ENCODE assay signal across 8 cellular contexts in genomic region chr10:25113231-25114035, GRCh38.
A peak's percentile ranks its signal among the peaks of the same experiment; 100 is the strongest.
DNase-seq lines count a peak whose midpoint lies in the region; ATAC-seq, FAIRE-seq and TF ChIP-seq lines count a peak whose summit lies in the region.

No MANE protein-coding gene starts in this region.

- POLR2A ChIA-PET in HepG2 (lab: Yijun Ruan, JAX): no interaction called here

- peak; percentile 56 for FAIRE-seq in HepG2 (lab: Jason Lieb, UNC)

- peak in 13 of 14 donors; percentile 58 to 83 (median 75) for DNase-seq in C1 segment of cervical spinal cord (lab: John Stamatoyannopoulos, UW)
- peak; percentile 50 for DNase-seq in NCI-H2029 (lab: John Stamatoyannopoulos, UW)
- peak; percentile 9 for DNase-seq in T-helper 9 cell
- DNase-seq in dermis blood vessel endothelial cell: peak; percentile 80
- DNase-seq in HepG2 (ENCODE audit: low spot score): peak; percentile 57
- DNase-seq in stimulated activated CD4-positive, alpha-beta T cell treated with anti-CD3 and anti-CD28 coated beads, TNF-alpha, amount 100 ng/mL, for 48 hours (ENCODE audit: low read depth in 3 of 3): peak; percentile 17 to 27 (median 18)

- BruUV-seq in HepG2 (replicated peaks; lab: Mats Ljungman, UMichigan): no TSS peak

- TF ChIP-seq EP300 in HepG2 (IDR thresholded peaks at IDR 0.05; ENCODE audit: low read depth in 2 of 2, low read length in 2 of 2) (no peak), HepG2 (CRISPR knock-in tag; IDR thresholded peaks at IDR 0.05; ENCODE audit: borderline replicate concordance) (no peak)

- no peaks in the 10 kb centered on the region for H3K79me2 ChIP-seq in HepG2 (ENCODE audit: insufficient read depth, low read length)

- no peak overlapping the region; a peak in 1 of 6 replicates for H3K4me3 ChIP-seq in HepG2 (replicated peaks in 1 of 3; ENCODE audit: insufficient read depth in 1 of 3, low read depth in 2 of 3, low read length in 3 of 3)

- no peaks in the 10 kb centered on the region for H3K36me3 ChIP-seq in HepG2 (replicated peaks in 1 of 2; ENCODE audit: control insufficient read depth in 1 of 2, insufficient read depth in 2 of 2, low read length in 2 of 2)

- in situ Hi-C loops in HepG2 (cut with HindIII; ENCODE audit: extremely low pct_ligation_motif_present, low pct_unique_long_range_greater_than_20kb): loop anchor here (10.0 kb wide), 1 partner anchor 111 kb away; no protein-coding TSS in a partner anchor

- no peak for TF ChIP-seq POLR2A in HepG2 (IDR thresholded peaks at IDR 0.05; ENCODE audit: insufficient read depth in 1 of 2, low read depth in 2 of 2, low read length in 2 of 2)

- peak; percentile 43; the same call in 1 of the 2 replicates for TF ChIP-seq RAD21 in HepG2 (CRISPR knock-in tag; IDR thresholded peaks at IDR 0.05)

- intact Hi-C loops in HepG2 (cut with micrococcal nuclease; ENCODE audit: unreplicated experiment): loop anchor here (1.0 kb wide), 2 partner anchors 114 to 470 kb away; no protein-coding TSS in a partner anchor

- no peaks in the 10 kb centered on the region; a peak in 1 of 5 replicates for H3K27me3 ChIP-seq in HepG2 (ENCODE audit: control insufficient read depth in 1 of 2, insufficient read depth in 2 of 2, low read length in 2 of 2)

- no peak overlapping the region for H3K9ac ChIP-seq in HepG2 (ENCODE audit: insufficient read depth, low read depth, low read length)

- no peaks in the 10 kb centered on the region for H3K9me3 ChIP-seq in HepG2 (ENCODE audit: low read length)

- peaks cover 11% of the 10 kb centered on the region for H3K4me1 ChIP-seq in HepG2 (ENCODE audit: insufficient read depth, low read length)

- H2AFZ ChIP-seq in HepG2 (ENCODE audit: low read length): no peak overlapping the region

- H3K27ac ChIP-seq in HepG2 (ENCODE audit: extremely low read length, insufficient read depth, low read length): no peak overlapping the region

- CTCF ChIA-PET in HepG2 (lab: Yijun Ruan, JAX; ENCODE audit: low intra/inter-chr PET ratio, low total read pairs): interaction anchor here (2.2 kb wide), 1 partner anchor 113 kb away, joined by 12 read pairs; no protein-coding TSS in a partner anchor

- 9% methylated on average over 11 of the region's 13 CpGs for WGBS in HepG2 (ENCODE audit: low lambda C conversion rate)

- H3K4me2 ChIP-seq in HepG2 (ENCODE audit: low read depth, low read length): peak overlapping the region; percentile 55

- TF ChIP-seq CTCF in HepG2 (CRISPR knock-in tag; IDR thresholded peaks at IDR 0.05): peak; percentile 89

- peak; percentile 86 for ATAC-seq in GM18870 (IDR thresholded peaks at IDR 0.05; ENCODE audit: unreplicated experiment)
- ATAC-seq in HG03060 (IDR thresholded peaks at IDR 0.05; ENCODE audit: low read depth, unreplicated experiment): peak; percentile 67
- peak; percentile 99 for ATAC-seq in HepG2

- H4K20me1 ChIP-seq in HepG2 (ENCODE audit: insufficient read depth, low read length): no peaks in the 10 kb centered on the region

TF ChIP-seq in HepG2, 621 proteins besides CTCF, POLR2A, EP300 and RAD21 (continues in another document):
- TF ChIP-seq ZNF235 (CRISPR knock-in tag; IDR thresholded peaks at IDR 0.05; ENCODE audit: borderline replicate concordance) (no peak), XRCC5 (optimal IDR thresholded peaks at IDR 0.05; ENCODE audit: low read length) (peak; percentile 82), SOX5 (CRISPR knock-in tag; IDR thresholded peaks at IDR 0.05; ENCODE audit: borderline replicate concordance) (no peak), FOXA3 (CRISPR knock-in tag; IDR thresholded peaks at IDR 0.05) (no peak), KDM2A (CRISPR knock-in tag; IDR thresholded peaks at IDR 0.05; ENCODE audit: borderline replicate concordance, low read depth) (peak; percentile 42; the same call in 1 of the 2 replicates), ZNF569 (CRISPR knock-in tag; IDR thresholded peaks at IDR 0.05; ENCODE audit: borderline replicate concordance) (no peak), GLI4 (CRISPR knock-in tag; IDR thresholded peaks at IDR 0.05; ENCODE audit: borderline replicate concordance) (no peak), HMGXB4 (CRISPR knock-in tag; IDR thresholded peaks at IDR 0.05; ENCODE audit: borderline replicate concordance in 1 of 2, low read depth in 1 of 2) (0 out of 4 replicates have a peak, but pooled peaks have one; percentile 29 to 57), PAXIP1 (CRISPR knock-in tag; conservative IDR thresholded peaks at IDR 0.05) (no peak), ZNF713 (CRISPR knock-in tag; IDR thresholded peaks at IDR 0.05) (no peak), ZFP90 (CRISPR knock-in tag; IDR thresholded peaks at IDR 0.05; ENCODE audit: borderline replicate concordance) (no peak), ZNF296 (CRISPR knock-in tag; conservative IDR thresholded peaks at IDR 0.05) (no peak), ZFP37 (CRISPR knock-in tag; IDR thresholded peaks at IDR 0.05; ENCODE audit: borderline replicate concordance) (no peak), HINFP (CRISPR knock-in tag; IDR thresholded peaks at IDR 0.05; ENCODE audit: low read depth) (no peak), MBD4 (IDR thresholded peaks at IDR 0.05; ENCODE audit: borderline replicate concordance, low read length) (no peak), ZNF317 (CRISPR knock-in tag; IDR thresholded peaks at IDR 0.05) (no peak), ZNF326 (CRISPR knock-in tag; IDR thresholded peaks at IDR 0.05; ENCODE audit: borderline replicate concordance) (no peak), CBX2 (IDR thresholded peaks at IDR 0.05; ENCODE audit: low read depth, low read length) (no peak), CBX2 (CRISPR knock-in tag; IDR thresholded peaks at IDR 0.05; ENCODE audit: low read depth) (no peak), MAX (IDR thresholded peaks at IDR 0.05) (no peak), SOX6 (IDR thresholded peaks at IDR 0.05) (no peak), SOX6 (CRISPR knock-in tag; IDR thresholded peaks at IDR 0.05) (no peak)

Comparison
In these comparisons a context has a peak if more than half of its experiments do, and no peak if none do; other contexts are left out.
1. DNase-seq: peak in every context shown above with its lines; median percentile 80 in dermis blood vessel endothelial cell; 75 in C1 segment of cervical spinal cord; 57 in HepG2; 50 in NCI-H2029; 18 in stimulated activated CD4-positive, alpha-beta T cell treated with anti-CD3 and anti-CD28 coated beads, TNF-alpha, amount 100 ng/mL, for 48 hours; 9 in T-helper 9 cell.